In genomic region chr2:237591379-237591881, GRCh38 we compare ENCODE assay signal across 8 cellular contexts. TPM values are rescaled to one million over a fixed set of nuclear protein-coding genes. Genes with fewer than 3 reads are reported as not detected.
DNase-seq lines count a peak whose midpoint lies in the region; ATAC-seq and TF ChIP-seq lines count a peak whose summit lies in the region.

No MANE protein-coding gene starts in this region.

- peaks cover 10% of the 10 kb centered on the region for H3K4me1 Mint-ChIP-seq in activated naive CD4-positive, alpha-beta T cell treated with anti-CD3 and anti-CD28 coated beads for 36 hours (ENCODE audit: low read depth)
- peaks cover 9% of the 10 kb centered on the region for H3K4me1 Mint-ChIP-seq in activated B cell treated with CpG ODN at 0.5 μM for 24 hours

- CTCF ChIA-PET in activated naive CD4-positive, alpha-beta T cell treated with anti-CD3 and anti-CD28 coated beads for 36 hours (lab: Charles Lee): no interaction called here
- CTCF ChIA-PET in activated B cell treated with CpG ODN at 0.5 μM for 24 hours (lab: Charles Lee): no interaction called here

- POLR2A ChIA-PET in activated B cell treated with CpG ODN at 0.5 μM for 24 hours (lab: Charles Lee): no interaction called here

- H3K27me3 Mint-ChIP-seq in activated naive CD4-positive, alpha-beta T cell treated with anti-CD3 and anti-CD28 coated beads for 36 hours (ENCODE audit: low read depth): no peaks in the 10 kb centered on the region
- H3K27me3 Mint-ChIP-seq in activated B cell treated with CpG ODN at 0.5 μM for 24 hours: peaks cover 3% of the 10 kb centered on the region

- ATAC-seq in activated B cell treated with CpG ODN at 0.5 μM for 24 hours (ENCODE audit: low read depth) (peak; percentile 21), GM18909 (IDR thresholded peaks at IDR 0.05; ENCODE audit: poor library complexity, unreplicated experiment) (no peak)

- H3K9me3 Mint-ChIP-seq in activated naive CD4-positive, alpha-beta T cell treated with anti-CD3 and anti-CD28 coated beads for 36 hours: no peaks in the 10 kb centered on the region
- H3K9me3 Mint-ChIP-seq in activated B cell treated with CpG ODN at 0.5 μM for 24 hours: no peaks in the 10 kb centered on the region

- TF ChIP-seq CTCF in activated B cell treated with CpG ODN at 0.5 μM for 24 hours (IDR thresholded peaks at IDR 0.05) (no peak), GM20000 (IDR thresholded peaks at IDR 0.05; ENCODE audit: extremely low read depth, missing control alignments) (no peak)

- peak overlapping the region; percentile 21 for H3K4me3 Mint-ChIP-seq in activated naive CD4-positive, alpha-beta T cell treated with anti-CD3 and anti-CD28 coated beads for 36 hours
- no peak overlapping the region for H3K4me3 Mint-ChIP-seq in activated B cell treated with CpG ODN at 0.5 μM for 24 hours

- intact Hi-C loops in activated naive CD4-positive, alpha-beta T cell treated with anti-CD3 and anti-CD28 coated beads for 36 hours (cut with micrococcal nuclease): no loop called here
- intact Hi-C loops in activated B cell treated with CpG ODN at 0.5 μM for 24 hours (cut with micrococcal nuclease): no loop called here

- peak; percentile 23 for DNase-seq in activated naive CD4-positive, alpha-beta T cell treated with anti-CD3 and anti-CD28 coated beads for 36 hours
- DNase-seq in activated naive CD4-positive, alpha-beta T cell treated with anti-CD3 and anti-CD28 coated beads, Interleukin-2, amount 50 U/mL, for 16 hours: no peak
- DNase-seq in activated B cell treated with CpG ODN at 0.5 μM for 24 hours: no peak
- peak; percentile 23 for DNase-seq in kidney tubule cell (ENCODE audit: low spot score)
- no peak for DNase-seq in GM20000 (ENCODE audit: low spot score)
- DNase-seq in activated CD4-positive, CD25-positive, alpha-beta regulatory T cell treated with anti-CD3 and anti-CD28 coated beads, Interleukin-2, amount 50 U/mL, for 72 hours: no peak
- DNase-seq in NCI-H526 treated with DMSO at 0.1 percent for 48 hours (lab: John Stamatoyannopoulos, UW): no peak

- no peaks in the 10 kb centered on the region for H3K36me3 Mint-ChIP-seq in activated naive CD4-positive, alpha-beta T cell treated with anti-CD3 and anti-CD28 coated beads for 36 hours (ENCODE audit: low read depth)
- H3K36me3 Mint-ChIP-seq in activated B cell treated with CpG ODN at 0.5 μM for 24 hours (ENCODE audit: low read depth): no peaks in the 10 kb centered on the region

- H3K27ac Mint-ChIP-seq in activated naive CD4-positive, alpha-beta T cell treated with anti-CD3 and anti-CD28 coated beads for 36 hours: no peak overlapping the region
- H3K27ac Mint-ChIP-seq in activated B cell treated with CpG ODN at 0.5 μM for 24 hours: no peak overlapping the region

RNA-seq across cellular contexts. Expression of gene RAB17, which starts 0.9 kb away (rescaled TPM):
- total RNA-seq in activated naive CD4-positive, alpha-beta T cell treated with anti-CD3 and anti-CD28 coated beads for 36 hours: not detected
- total RNA-seq in activated B cell treated with CpG ODN at 0.5 μM for 24 hours: not detected in 2 replicates

RNA-seq across cellular contexts. Expression of gene PRLH, which starts 25.1 kb away (rescaled TPM):
- total RNA-seq in activated naive CD4-positive, alpha-beta T cell treated with anti-CD3 and anti-CD28 coated beads for 36 hours: not detected
- not detected in 2 replicates for total RNA-seq in activated B cell treated with CpG ODN at 0.5 μM for 24 hours

RNA-seq across cellular contexts. Expression of gene LRRFIP1, which starts 36.0 kb away (rescaled TPM):
- 100 to 1,000 TPM; 154 to 155 TPM for total RNA-seq in activated naive CD4-positive, alpha-beta T cell treated with anti-CD3 and anti-CD28 coated beads for 36 hours
- total RNA-seq in activated B cell treated with CpG ODN at 0.5 μM for 24 hours: 114 and 134 TPM in 2 replicates

Comparison
In these comparisons a context has a peak if more than half of its experiments do, and no peak if none do; other contexts are left out.
1. DNase-seq: peak in activated naive CD4-positive, alpha-beta T cell treated with anti-CD3 and anti-CD28 coated beads for 36 hours (single experiment) and kidney tubule cell (single experiment); none in activated naive CD4-positive, alpha-beta T cell treated with anti-CD3 and anti-CD28 coated beads, Interleukin-2, amount 50 U/mL, for 16 hours (single experiment), activated B cell treated with CpG ODN at 0.5 μM for 24 hours (single experiment), GM20000 (single experiment), activated CD4-positive, CD25-positive, alpha-beta regulatory T cell treated with anti-CD3 and anti-CD28 coated beads, Interleukin-2, amount 50 U/mL, for 72 hours (single experiment) and NCI-H526 treated with DMSO at 0.1 percent for 48 hours (single experiment).